Comparison of ENCODE assay signal across 12 cellular contexts in the genomic region with DNA sequence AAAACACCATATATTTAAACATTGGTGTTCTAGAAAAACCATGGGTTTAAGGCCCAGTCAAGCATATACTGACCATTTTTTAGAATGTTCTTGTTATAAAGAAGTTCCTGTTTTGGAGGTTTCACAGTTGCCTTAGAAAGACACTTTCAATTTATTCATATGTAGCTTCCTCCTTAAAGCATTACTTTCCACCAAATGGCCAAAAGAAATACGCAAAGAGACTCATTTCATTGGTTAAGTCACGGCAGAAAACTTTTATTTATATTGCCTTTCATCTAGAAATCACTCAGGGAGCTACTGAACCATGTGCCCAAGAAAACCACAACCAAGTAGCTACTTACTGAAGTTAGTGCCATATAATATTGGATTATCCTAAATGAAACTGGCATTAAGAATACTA. TPM values are rescaled to one million over a fixed set of nuclear protein-coding genes. Genes with fewer than 3 reads are reported as not detected.
A peak's percentile ranks its signal among the peaks of the same experiment; 100 is the strongest.
DNase-seq lines count a peak whose midpoint lies in the region; ATAC-seq and TF ChIP-seq lines count a peak whose summit lies in the region.
"Had no signal": no experiment of that assay in that cellular context is flagged by ENCODE, and none has a peak within 500 bp of the region (broad histone marks: within the 10 kb centered on the region; RNA-seq: fewer than 3 reads in every experiment).

No MANE protein-coding gene starts in this region.

- H3K36me3 ChIP-seq in H7 (replicated peaks; ENCODE audit: control insufficient read depth, insufficient read depth, low read length), result no peaks in the 10 kb centered on the region

- H3K27me3 Mint-ChIP-seq in central memory CD8-positive, alpha-beta T cell, result peaks cover 57% of the 10 kb centered on the region
- peaks cover 2% of the 10 kb centered on the region for H3K27me3 Mint-ChIP-seq in type B pancreatic cell

- no peaks in the 10 kb centered on the region for H3K9me3 Mint-ChIP-seq in central memory CD8-positive, alpha-beta T cell
- H3K9me3 Mint-ChIP-seq in type B pancreatic cell, result no peaks in the 10 kb centered on the region

- no peak overlapping the region for H3K27ac Mint-ChIP-seq in central memory CD8-positive, alpha-beta T cell (ENCODE audit: low read depth)
- H3K27ac Mint-ChIP-seq in type B pancreatic cell, result no peak overlapping the region

- DNase-seq in central memory CD8-positive, alpha-beta T cell (ENCODE audit: low spot score in 2 of 2), result no peak
- DNase-seq in type B pancreatic cell (ENCODE audit: extremely low spot score, unreplicated experiment) (no peak), SW 1271 (lab: John Stamatoyannopoulos, UW) (no peak), H7 (no peak), dermis blood vessel endothelial cell (no peak)
- DNase-seq: activated T-cell treated with anti-CD3 and anti-CD28 coated beads for 4 hours, IMR-90 had no signal

- H3K4me3 ChIP-seq in H7 (ENCODE audit: insufficient read depth, low read depth, low read length), result no peak overlapping the region
- H3K4me3 ChIP-seq: coronary artery had no signal

- no peaks in the 10 kb centered on the region for H3K36me3 Mint-ChIP-seq in central memory CD8-positive, alpha-beta T cell (ENCODE audit: insufficient read depth)
- H3K36me3 Mint-ChIP-seq in type B pancreatic cell, result no peaks in the 10 kb centered on the region

- H3K4me3 Mint-ChIP-seq in central memory CD8-positive, alpha-beta T cell, result no peak overlapping the region
- H3K4me3 Mint-ChIP-seq in type B pancreatic cell, result no peak overlapping the region

- ATAC-seq in GM18508 (IDR thresholded peaks at IDR 0.05; ENCODE audit: insufficient read depth, unreplicated experiment), result peak; percentile 97
- peak; percentile 98 for ATAC-seq in GM21447 (IDR thresholded peaks at IDR 0.05; ENCODE audit: unreplicated experiment)
- ATAC-seq in HG03175 (IDR thresholded peaks at IDR 0.05; ENCODE audit: unreplicated experiment), result peak; percentile 96
- ATAC-seq in central memory CD8-positive, alpha-beta T cell (replicated peaks; ENCODE audit: extremely low read depth, poor library complexity, severe bottlenecking), result peak; percentile 19

- no peaks in the 10 kb centered on the region for H3K4me1 Mint-ChIP-seq in central memory CD8-positive, alpha-beta T cell
- H3K4me1 Mint-ChIP-seq in type B pancreatic cell (ENCODE audit: unreplicated experiment), result no peaks in the 10 kb centered on the region

- TF ChIP-seq CTCF in type B pancreatic cell (conservative IDR thresholded peaks at IDR 0.05), result no peak

- no peaks in the 10 kb centered on the region for H3K27me3 ChIP-seq in H7 (ENCODE audit: control insufficient read depth, insufficient read depth, low read length)

RNA-seq across cellular contexts. Expression of a gene that starts 40.0 kb away (rescaled TPM):
- total RNA-seq in type B pancreatic cell (ENCODE audit: low replicate concordance), result 5.2 and 18.0 TPM in 2 replicates
- 0.04 TPM in 1 of 2 replicates, not detected in the other for total RNA-seq in H7 (2014; rRNA removed; shearing (Covaris generic))
- total RNA-seq in dermis blood vessel endothelial cell, result not detected in 2 replicates
- total RNA-seq: IMR-90, renal cortical epithelial cell had no signal

Comparison
In these comparisons a context has a peak if more than half of its experiments do, and no peak if none do; other contexts are left out.
1. ATAC-seq: peak in every context shown above with its lines; median percentile 98 in GM21447; 97 in GM18508; 96 in HG03175; 19 in central memory CD8-positive, alpha-beta T cell.